12 cellular contexts compared by ENCODE assay signal in the genomic region with DNA sequence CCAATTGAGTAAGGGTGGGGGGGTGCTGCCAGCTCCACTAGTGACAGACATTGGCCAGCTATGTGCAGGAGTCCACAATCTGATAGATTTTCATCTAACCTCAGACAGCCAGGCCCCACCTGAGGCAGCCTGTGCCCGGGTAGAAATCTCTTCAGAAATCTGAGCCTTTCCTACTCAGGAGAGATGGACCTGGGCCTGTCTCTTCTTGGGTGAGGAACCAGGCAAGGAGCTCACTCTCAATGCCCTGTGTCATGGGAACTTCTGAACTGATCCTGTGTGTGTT.
A peak's percentile ranks its signal among the peaks of the same experiment; 100 is the strongest.
DNase-seq lines count a peak whose midpoint lies in the region; ATAC-seq and TF ChIP-seq lines count a peak whose summit lies in the region.
"Had no signal": no experiment of that assay in that cellular context is flagged by ENCODE, and none has a peak within 500 bp of the region (broad histone marks: within the 10 kb centered on the region; RNA-seq: fewer than 3 reads in every experiment).

No MANE protein-coding gene starts in this region.

- no peaks in the 10 kb centered on the region for H3K27me3 Mint-ChIP-seq in natural killer cell (ENCODE audit: low read depth in 2 of 2)
- H3K27me3 Mint-ChIP-seq in natural killer cell treated with Interleukin-12 subunit alpha and Interleukin-12 subunit beta and Interleukin-15 and Interleukin-18, amount 100 ng/mL, for 72 hours: no peaks in the 10 kb centered on the region
- no peaks in the 10 kb centered on the region for H3K27me3 Mint-ChIP-seq in osteocyte (ENCODE audit: unreplicated experiment)

- ATAC-seq in natural killer cell: peak in 2 of 3 donors; percentile 36 to 55
- no peak for ATAC-seq in natural killer cell treated with Interleukin-12 subunit alpha and Interleukin-12 subunit beta and Interleukin-15 and Interleukin-18, amount 100 ng/mL, for 72 hours
- ATAC-seq: GM12878 had no signal

- TF ChIP-seq CTCF in natural killer cell (IDR thresholded peaks at IDR 0.05) (no peak), brain microvascular endothelial cell (IDR thresholded peaks at IDR 0.05; ENCODE audit: low read depth, low read length, missing control alignments) (no peak), osteocyte (IDR thresholded peaks at IDR 0.05) (no peak)

- intact Hi-C loops in natural killer cell (cut with micrococcal nuclease): loop anchor here (10.0 kb wide), 1 partner anchor 149 kb away; no protein-coding TSS in a partner anchor

- H3K36me3 ChIP-seq in brain microvascular endothelial cell (replicated peaks): no peaks in the 10 kb centered on the region
- H3K36me3 ChIP-seq: lower lobe of right lung had no signal

- in situ Hi-C loops in brain microvascular endothelial cell (cut with HindIII; ENCODE audit: low pct_ligation_motif_present, low sequenced_read_pairs): no loop called here

- no peak overlapping the region for H3K4me3 ChIP-seq in brain microvascular endothelial cell (ENCODE audit: low read depth, low read length)
- H3K4me3 ChIP-seq: GM12878, lower lobe of right lung had no signal

- H3K4me3 Mint-ChIP-seq in natural killer cell (no peak overlapping the region), osteocyte (ENCODE audit: unreplicated experiment) (no peak overlapping the region)
- no peak overlapping the region for H3K4me3 Mint-ChIP-seq in natural killer cell treated with Interleukin-12 subunit alpha and Interleukin-12 subunit beta and Interleukin-15 and Interleukin-18, amount 100 ng/mL, for 72 hours

- no peaks in the 10 kb centered on the region for H3K36me3 Mint-ChIP-seq in natural killer cell
- no peaks in the 10 kb centered on the region for H3K36me3 Mint-ChIP-seq in natural killer cell treated with Interleukin-12 subunit alpha and Interleukin-12 subunit beta and Interleukin-15 and Interleukin-18, amount 100 ng/mL, for 72 hours
- peaks cover 26% of the 10 kb centered on the region for H3K36me3 Mint-ChIP-seq in osteocyte (ENCODE audit: unreplicated experiment)

- DNase-seq in natural killer cell (no peak), brain microvascular endothelial cell (no peak), osteocyte (ENCODE audit: extremely low spot score, unreplicated experiment) (no peak), NOMO-1 (lab: John Stamatoyannopoulos, UW; ENCODE audit: unreplicated experiment in 2 of 2) (no peak), iPS-NIHi7 (ENCODE audit: extremely low spot score) (no peak), AG08395 (ENCODE audit: low spot score) (no peak)
- DNase-seq in natural killer cell treated with Interleukin-12 subunit alpha and Interleukin-12 subunit beta and Interleukin-15 and Interleukin-18, amount 100 ng/mL, for 72 hours (ENCODE audit: low spot score): no peak
- DNase-seq in activated naive CD4-positive, alpha-beta T cell treated with anti-CD3 and anti-CD28 coated beads, Interleukin-2, amount 50 U/mL, for 16 hours: no peak
- DNase-seq: activated CD4-positive, CD25-positive, alpha-beta regulatory T cell treated with anti-CD3 and anti-CD28 coated beads, Interleukin-2, amount 50 U/mL, for 72 hours; lower lobe of right lung; NCI-H2171 treated with DMSO at 0.1 percent for 48 hours had no signal

- H3K27ac Mint-ChIP-seq in natural killer cell (peak overlapping the region; percentile 73 to 78), osteocyte (ENCODE audit: unreplicated experiment) (peak overlapping the region; percentile 97)
- peak overlapping the region in 1 of 2 donors; percentile 77 for H3K27ac Mint-ChIP-seq in natural killer cell treated with Interleukin-12 subunit alpha and Interleukin-12 subunit beta and Interleukin-15 and Interleukin-18, amount 100 ng/mL, for 72 hours

- H3K27me3 ChIP-seq in brain microvascular endothelial cell (replicated peaks): no peaks in the 10 kb centered on the region

- H3K4me1 Mint-ChIP-seq in natural killer cell: peaks cover 58 to 68% of the 10 kb centered on the region in 2 donors
- peaks cover 36 to 45% of the 10 kb centered on the region in 2 donors for H3K4me1 Mint-ChIP-seq in natural killer cell treated with Interleukin-12 subunit alpha and Interleukin-12 subunit beta and Interleukin-15 and Interleukin-18, amount 100 ng/mL, for 72 hours (ENCODE audit: low read depth in 2 of 2)
- peaks cover 77% of the 10 kb centered on the region for H3K4me1 Mint-ChIP-seq in osteocyte (ENCODE audit: unreplicated experiment)

- peak overlapping the region; percentile 69 for H3K27ac ChIP-seq in brain microvascular endothelial cell
- H3K27ac ChIP-seq: lower lobe of right lung had no signal

- H3K9me3 Mint-ChIP-seq in natural killer cell (no peaks in the 10 kb centered on the region), osteocyte (ENCODE audit: unreplicated experiment) (no peaks in the 10 kb centered on the region)
- H3K9me3 Mint-ChIP-seq in natural killer cell treated with Interleukin-12 subunit alpha and Interleukin-12 subunit beta and Interleukin-15 and Interleukin-18, amount 100 ng/mL, for 72 hours: no peaks in the 10 kb centered on the region

Comparison
In these comparisons a context has a peak if more than half of its experiments do, and no peak if none do; other contexts are left out.
1. ATAC-seq: peak in natural killer cell (2 of 3); none in natural killer cell treated with Interleukin-12 subunit alpha and Interleukin-12 subunit beta and Interleukin-15 and Interleukin-18, amount 100 ng/mL, for 72 hours (0 of 2).